ENCODE assay signal across 8 cellular contexts in the genomic region with DNA sequence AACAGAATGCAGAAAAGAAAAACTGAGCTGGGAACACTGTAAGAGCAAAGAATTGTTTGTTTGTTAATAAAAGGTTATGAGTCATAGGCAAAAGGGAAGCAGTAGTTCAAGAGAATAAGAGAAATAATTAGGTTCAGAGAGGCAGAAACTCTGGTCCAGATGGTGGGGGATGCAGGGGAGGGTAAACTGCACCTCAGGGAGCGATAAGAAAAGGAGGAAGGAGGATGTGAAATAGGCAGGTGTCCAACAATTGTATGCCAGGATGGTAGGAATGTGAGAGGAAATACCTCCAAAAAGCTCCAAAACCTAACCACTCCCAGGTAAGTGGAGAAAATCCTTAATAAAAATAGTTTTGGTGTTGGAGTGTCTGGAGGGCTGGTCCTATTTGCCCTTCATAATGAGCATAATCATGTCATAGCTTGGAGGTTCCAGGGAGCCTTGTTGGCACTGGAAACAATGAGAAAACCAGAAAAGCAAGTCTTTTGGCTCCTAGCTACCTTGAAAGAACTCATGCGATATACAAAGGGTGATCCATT.
DNase-seq lines count a peak whose midpoint lies in the region; ATAC-seq and TF ChIP-seq lines count a peak whose summit lies in the region.

No MANE protein-coding gene starts in this region.

- no peak overlapping the region for H3K4me3 ChIP-seq in RWPE2 (ENCODE audit: severe bottlenecking)

- H3K4me1 ChIP-seq in RWPE2 (ENCODE audit: insufficient read depth, poor library complexity, severe bottlenecking) = peaks cover 45% of the 10 kb centered on the region

- H3K4me1 Mint-ChIP-seq in memory B cell = peaks cover 37% of the 10 kb centered on the region

- no peaks in the 10 kb centered on the region for H3K36me3 ChIP-seq in RWPE2 (ENCODE audit: low read depth)

- no peak overlapping the region for H3K4me3 Mint-ChIP-seq in memory B cell

- no peaks in the 10 kb centered on the region for H3K9me3 ChIP-seq in RWPE2 (ENCODE audit: severe bottlenecking)

- H3K27me3 ChIP-seq in RWPE2 (ENCODE audit: insufficient read depth, poor library complexity, severe bottlenecking) = no peaks in the 10 kb centered on the region

- no peaks in the 10 kb centered on the region for H3K27me3 Mint-ChIP-seq in memory B cell

- peak overlapping the region; percentile 33 for H3K27ac Mint-ChIP-seq in memory B cell

- H3K36me3 Mint-ChIP-seq in memory B cell = no peaks in the 10 kb centered on the region

- no peak for TF ChIP-seq CTCF in RWPE2 (IDR thresholded peaks at IDR 0.05; ENCODE audit: poor library complexity, severe bottlenecking)

- ATAC-seq in HG03159 (IDR thresholded peaks at IDR 0.05; ENCODE audit: unreplicated experiment) (peak; percentile 8), RWPE2 (ENCODE audit: low read depth) (peak; percentile 43), memory B cell (ENCODE audit: low read depth) (no peak), HG02678 (IDR thresholded peaks at IDR 0.05; ENCODE audit: unreplicated experiment) (no peak), GM21360 (IDR thresholded peaks at IDR 0.05; ENCODE audit: unreplicated experiment) (no peak)

- H3K27ac ChIP-seq in RWPE2 (ENCODE audit: poor library complexity, severe bottlenecking) = peak overlapping the region; percentile 52

- H3K9me3 Mint-ChIP-seq in memory B cell = peaks cover 2% of the 10 kb centered on the region

- DNase-seq in COLO829 (ENCODE audit: low spot score) = peak; percentile 59
- DNase-seq in RWPE2 (ENCODE audit: low spot score) = no peak
- DNase-seq in memory B cell (ENCODE audit: low spot score in 2 of 2) = no peak
- no peak for DNase-seq in foreskin melanocyte
- DNase-seq in activated T-cell treated with anti-CD3 and anti-CD28 coated beads, Interleukin-2, amount 50 U/mL, for 1 hour = no peak

Comparison
In these comparisons a context has a peak if more than half of its experiments do, and no peak if none do; other contexts are left out.
1. ATAC-seq: peak in HG03159 (single experiment) and RWPE2 (single experiment); none in memory B cell (single experiment), HG02678 (single experiment) and GM21360 (single experiment).